ENCODE assay signal across 2 cellular contexts in the genomic region with DNA sequence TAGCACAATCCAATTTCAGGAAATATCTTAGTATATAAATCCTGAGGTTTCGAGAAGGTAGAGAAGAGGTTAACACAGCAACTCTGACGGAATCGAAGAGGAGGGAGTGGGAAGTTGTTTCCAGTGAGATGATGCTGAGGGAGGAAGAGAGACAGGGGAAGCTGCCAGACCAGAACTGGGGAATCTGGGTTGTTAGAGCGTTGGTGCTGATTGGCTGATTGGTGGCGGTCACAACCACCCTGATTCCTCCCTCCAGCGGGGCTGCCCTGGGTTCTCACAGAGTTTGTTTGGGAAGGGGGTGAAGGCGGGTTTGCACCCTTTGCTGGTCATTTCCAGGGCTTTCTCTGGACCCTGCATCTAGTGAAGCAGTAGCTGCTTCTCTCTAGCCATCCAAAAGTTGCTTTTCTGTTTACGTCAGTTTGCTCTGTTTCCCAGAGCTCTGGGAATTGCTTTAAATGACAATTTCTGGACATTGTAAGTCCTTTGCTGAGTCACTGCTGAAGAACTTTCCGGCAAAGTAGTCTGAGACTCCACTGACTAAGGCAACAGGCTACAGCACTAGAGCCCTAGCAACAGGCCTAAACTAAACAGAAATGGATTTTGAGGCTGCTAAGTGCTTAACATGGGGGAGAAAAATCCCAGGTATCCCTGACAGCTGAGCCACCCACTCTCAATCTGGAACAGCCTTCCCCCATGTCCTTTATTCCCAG.
TF ChIP-seq lines count a peak whose summit lies in the region.

No MANE protein-coding gene starts in this region.

TF ChIP-seq in liver, 16 proteins besides CTCF, POLR2A, EP300 and RAD21 (continued from another document):
- TF ChIP-seq ZBTB33 (IDR thresholded peaks at IDR 0.05) (no peak), JUND (IDR thresholded peaks at IDR 0.05) (peak in 1 of 2 donors; percentile 45), REST (IDR thresholded peaks at IDR 0.05) (peak; percentile 18)
TF ChIP-seq in liver: peak in this region for 2.

TF ChIP-seq in HepG2, 621 proteins besides CTCF, POLR2A, EP300 and RAD21 (continued from another document):
- TF ChIP-seq DZIP1 (CRISPR knock-in tag; IDR thresholded peaks at IDR 0.05) (no peak), IKZF4 (CRISPR knock-in tag; IDR thresholded peaks at IDR 0.05; ENCODE audit: borderline replicate concordance, low read depth, not compliant biosample characterization) (no peak), ZNF274 (CRISPR knock-in tag; IDR thresholded peaks at IDR 0.05) (no peak)
